38 cellular contexts compared by ENCODE assay signal in the genomic region with DNA sequence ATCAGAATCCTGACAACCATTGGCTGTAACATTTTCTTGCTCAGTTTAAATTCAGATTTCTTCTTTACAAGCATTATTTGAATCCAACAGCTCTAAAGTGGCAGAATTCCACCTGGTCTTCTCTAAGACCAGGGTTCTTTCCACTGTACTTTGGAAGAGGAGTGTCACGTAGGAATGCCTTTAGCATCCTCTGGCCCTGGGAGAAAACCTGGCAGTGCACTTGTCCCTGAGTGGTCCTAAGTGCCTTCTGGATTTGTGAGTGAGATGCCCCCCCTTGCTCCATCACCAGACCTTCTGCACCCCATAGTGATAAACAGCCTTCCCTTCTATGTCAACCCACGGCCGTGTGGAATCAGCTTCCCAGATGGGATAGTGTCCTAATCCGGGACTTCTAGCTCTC. TPM values are rescaled to one million over a fixed set of nuclear protein-coding genes. Genes with fewer than 3 reads are reported as not detected.
"Had no signal": no experiment of that assay in that cellular context is flagged by ENCODE, and none has a peak within 500 bp of the region (broad histone marks: within the 10 kb centered on the region; RNA-seq: fewer than 3 reads in every experiment).

No MANE protein-coding gene starts in this region.

- H3K36me3 Mint-ChIP-seq: activated naive CD4-positive, alpha-beta T cell treated with anti-CD3 and anti-CD28 coated beads, Interleukin-2, amount 10 ng/mL, durations not matched to agents 7 days and 5 days; activated naive CD4-positive, alpha-beta T cell treated with anti-CD3 and anti-CD28 coated beads, Interleukin-2, amount 50 U/mL, for 24 hours; activated naive CD4-positive, alpha-beta T cell treated with anti-CD3 and anti-CD28 coated beads, Interleukin-2, amount 50 U/mL, for 72 hours; activated naive CD8-positive, alpha-beta T cell; activated naive CD8-positive, alpha-beta T cell treated with anti-CD3 and anti-CD28 coated beads for 36 hours; activated naive CD8-positive, alpha-beta T cell treated with anti-CD3 and anti-CD28 coated beads, Interleukin-2, amount 10 ng/mL, durations not matched to agents 7 days and 5 days; brain had no signal

- H3K4me1 Mint-ChIP-seq: activated naive CD4-positive, alpha-beta T cell treated with anti-CD3 and anti-CD28 coated beads, Interleukin-2, amount 10 ng/mL, durations not matched to agents 7 days and 5 days; activated naive CD4-positive, alpha-beta T cell treated with anti-CD3 and anti-CD28 coated beads, Interleukin-2, amount 50 U/mL, for 24 hours; activated naive CD8-positive, alpha-beta T cell treated with anti-CD3 and anti-CD28 coated beads, Interleukin-2, amount 50 U/mL, for 24 hours; activated T-helper 17 cell treated with anti-CD3 and anti-CD28 coated beads, Interleukin-2, amount 50 U/mL, for 72 hours; brain; central memory CD8-positive, alpha-beta T cell had no signal

- H3K27ac ChIP-seq: adrenal gland, ascending aorta, body of pancreas, brain microvascular endothelial cell, breast epithelium, cardiac muscle cell had no signal

- H3K27me3 ChIP-seq: adrenal gland, ascending aorta, body of pancreas, brain microvascular endothelial cell, breast epithelium, cardiac muscle cell had no signal

- DNase-seq: activated effector memory CD4-positive, alpha-beta T cell treated with anti-CD3 and anti-CD28 coated beads, Interleukin-2, amount 50 U/mL, for 16 hours; activated effector memory CD4-positive, alpha-beta T cell treated with Interleukin-2 at 50 U/mL for 16 hours; activated gamma-delta T cell; activated gamma-delta T cell treated with Interleukin-2 at 50 U/mL for 16 hours; activated naive CD4-positive, alpha-beta T cell; activated naive CD4-positive, alpha-beta T cell treated with anti-CD3 and anti-CD28 coated beads for 36 hours; activated naive CD4-positive, alpha-beta T cell treated with anti-CD3 and anti-CD28 coated beads, Interleukin-2, amount 10 ng/mL, durations not matched to agents 7 days and 5 days; activated naive CD4-positive, alpha-beta T cell treated with anti-CD3 and anti-CD28 coated beads, Interleukin-2, amount 50 U/mL, for 16 hours; activated naive CD4-positive, alpha-beta T cell treated with Interleukin-2 at 50 U/mL for 16 hours; activated naive CD8-positive, alpha-beta T cell treated with anti-CD3 and anti-CD28 coated beads for 36 hours; activated naive CD8-positive, alpha-beta T cell treated with anti-CD3 and anti-CD28 coated beads, Interleukin-2, amount 10 ng/mL, durations not matched to agents 7 days and 5 days; activated naive CD8-positive, alpha-beta T cell treated with anti-CD3 and anti-CD28 coated beads, Interleukin-2, amount 50 U/mL, for 24 hours; activated T-cell treated with anti-CD3 and anti-CD28 coated beads, Interleukin-2, amount 50 U/mL, for 24 hours; activated T-cell treated with anti-CD3 and anti-CD28 coated beads, Interleukin-2, amount 50 U/mL, for 4 hours; activated T-cell treated with anti-CD3 and anti-CD28 coated beads, Interleukin-2, amount 50 U/mL, for 48 hours; activated T-cell treated with anti-CD3 and anti-CD28 coated beads, Interleukin-2, amount 50 U/mL, for 72 hours; adrenal gland; amniotic stem cell; amygdala; anterior cingulate cortex; aorta; body of pancreas; brain microvascular endothelial cell; caudate nucleus; central memory CD4-positive, alpha-beta T cell; cerebellar nuclear complex had no signal

- ATAC-seq: activated naive CD4-positive, alpha-beta T cell treated with anti-CD3 and anti-CD28 coated beads, Interleukin-2, amount 50 U/mL, for 72 hours; activated naive CD8-positive, alpha-beta T cell treated with anti-CD3 and anti-CD28 coated beads, Interleukin-2, amount 50 U/mL, for 24 hours; activated T-cell treated with anti-CD3 and anti-CD28 coated beads, Interleukin-2, amount 50 U/mL, for 4 hours; activated T-cell treated with anti-CD3 and anti-CD28 coated beads, Interleukin-2, amount 50 U/mL, for 72 hours; activated T-helper 17 cell treated with anti-CD3 and anti-CD28 coated beads, Interleukin-2, amount 50 U/mL, for 72 hours; body of pancreas had no signal

- H3K4me1 ChIP-seq: adrenal gland, ascending aorta, body of pancreas, breast epithelium had no signal

- H3K36me3 ChIP-seq: adrenal gland, ascending aorta, brain microvascular endothelial cell, breast epithelium, cardiac muscle cell had no signal

- H3K9me3 ChIP-seq: adrenal gland, ascending aorta, body of pancreas, breast epithelium had no signal

- H3K4me3 Mint-ChIP-seq: activated naive CD4-positive, alpha-beta T cell treated with anti-CD3 and anti-CD28 coated beads for 36 hours; activated naive CD4-positive, alpha-beta T cell treated with anti-CD3 and anti-CD28 coated beads, Interleukin-2, amount 10 ng/mL, durations not matched to agents 7 days and 5 days; activated naive CD4-positive, alpha-beta T cell treated with anti-CD3 and anti-CD28 coated beads, Interleukin-2, amount 50 U/mL, for 24 hours; activated naive CD8-positive, alpha-beta T cell; activated naive CD8-positive, alpha-beta T cell treated with anti-CD3 and anti-CD28 coated beads for 36 hours; activated naive CD8-positive, alpha-beta T cell treated with anti-CD3 and anti-CD28 coated beads, Interleukin-2, amount 10 ng/mL, durations not matched to agents 7 days and 5 days; activated naive CD8-positive, alpha-beta T cell treated with anti-CD3 and anti-CD28 coated beads, Interleukin-2, amount 50 U/mL, for 24 hours; activated T-cell treated with anti-CD3 and anti-CD28 coated beads, Interleukin-2, amount 50 U/mL, for 24 hours; activated T-cell treated with anti-CD3 and anti-CD28 coated beads, Interleukin-2, amount 50 U/mL, for 4 hours; activated T-cell treated with anti-CD3 and anti-CD28 coated beads, Interleukin-2, amount 50 U/mL, for 72 hours; activated T-helper 1 cell treated with anti-CD3 and anti-CD28 coated beads, Interleukin-12 subunit alpha, Interleukin-12 subunit beta, Interleukin-2, Interleukin-4 antibody, amounts not matched to agents 30 ng/mL and 10 ng/mL and 1 ng/mL, durations not matched to agents 14 hours and 24 hours and 36 hours; activated T-helper 17 cell treated with anti-CD3 and anti-CD28 coated beads, Interleukin-2, amount 50 U/mL, for 72 hours; brain; central memory CD8-positive, alpha-beta T cell had no signal

- H3K4me3 ChIP-seq: adrenal gland, ascending aorta, body of pancreas, breast epithelium, cardiac muscle cell had no signal

- H3K27me3 Mint-ChIP-seq: activated naive CD4-positive, alpha-beta T cell treated with anti-CD3 and anti-CD28 coated beads, Interleukin-2, amount 10 ng/mL, durations not matched to agents 7 days and 5 days; activated naive CD8-positive, alpha-beta T cell; activated T-cell treated with anti-CD3 and anti-CD28 coated beads, Interleukin-2, amount 50 U/mL, for 24 hours had no signal

- H3K27ac Mint-ChIP-seq: activated naive CD4-positive, alpha-beta T cell treated with anti-CD3 and anti-CD28 coated beads for 36 hours; activated naive CD4-positive, alpha-beta T cell treated with anti-CD3 and anti-CD28 coated beads, Interleukin-2, amount 10 ng/mL, durations not matched to agents 7 days and 5 days; activated naive CD4-positive, alpha-beta T cell treated with anti-CD3 and anti-CD28 coated beads, Interleukin-2, amount 50 U/mL, for 24 hours; activated naive CD4-positive, alpha-beta T cell treated with anti-CD3 and anti-CD28 coated beads, Interleukin-2, amount 50 U/mL, for 72 hours; activated naive CD8-positive, alpha-beta T cell; activated naive CD8-positive, alpha-beta T cell treated with anti-CD3 and anti-CD28 coated beads for 36 hours; activated naive CD8-positive, alpha-beta T cell treated with anti-CD3 and anti-CD28 coated beads, Interleukin-2, amount 10 ng/mL, durations not matched to agents 7 days and 5 days; activated naive CD8-positive, alpha-beta T cell treated with anti-CD3 and anti-CD28 coated beads, Interleukin-2, amount 50 U/mL, for 24 hours; activated T-cell treated with anti-CD3 and anti-CD28 coated beads, Interleukin-2, amount 50 U/mL, for 24 hours; activated T-cell treated with anti-CD3 and anti-CD28 coated beads, Interleukin-2, amount 50 U/mL, for 72 hours; activated T-helper 1 cell treated with anti-CD3 and anti-CD28 coated beads, Interleukin-12 subunit alpha, Interleukin-12 subunit beta, Interleukin-2, Interleukin-4 antibody, amounts not matched to agents 30 ng/mL and 10 ng/mL and 1 ng/mL, durations not matched to agents 14 hours and 24 hours and 36 hours; activated T-helper 17 cell treated with anti-CD3 and anti-CD28 coated beads, Interleukin-2, amount 50 U/mL, for 72 hours; activated T-helper 2 cell treated with anti-CD3 and anti-CD28 coated beads, Interferon-gamma antibody, Interleukin-2, Interleukin-4, amounts not matched to agents 10 μg/mL and 5 μg/mL and 100 μg/mL, durations not matched to agents 14 hours and 24 hours and 36 hours; brain had no signal

- H3K9me3 Mint-ChIP-seq: activated naive CD4-positive, alpha-beta T cell treated with anti-CD3 and anti-CD28 coated beads for 36 hours; activated naive CD4-positive, alpha-beta T cell treated with anti-CD3 and anti-CD28 coated beads, Interleukin-2, amount 10 ng/mL, durations not matched to agents 7 days and 5 days; activated naive CD4-positive, alpha-beta T cell treated with anti-CD3 and anti-CD28 coated beads, Interleukin-2, amount 50 U/mL, for 24 hours; activated naive CD4-positive, alpha-beta T cell treated with anti-CD3 and anti-CD28 coated beads, Interleukin-2, amount 50 U/mL, for 72 hours; activated naive CD8-positive, alpha-beta T cell treated with anti-CD3 and anti-CD28 coated beads for 36 hours; activated naive CD8-positive, alpha-beta T cell treated with anti-CD3 and anti-CD28 coated beads, Interleukin-2, amount 10 ng/mL, durations not matched to agents 7 days and 5 days; activated naive CD8-positive, alpha-beta T cell treated with anti-CD3 and anti-CD28 coated beads, Interleukin-2, amount 50 U/mL, for 24 hours; activated T-cell treated with anti-CD3 and anti-CD28 coated beads, Interleukin-2, amount 50 U/mL, for 24 hours; activated T-cell treated with anti-CD3 and anti-CD28 coated beads, Interleukin-2, amount 50 U/mL, for 4 hours; activated T-cell treated with anti-CD3 and anti-CD28 coated beads, Interleukin-2, amount 50 U/mL, for 72 hours; activated T-helper 1 cell treated with anti-CD3 and anti-CD28 coated beads, Interleukin-12 subunit alpha, Interleukin-12 subunit beta, Interleukin-2, Interleukin-4 antibody, amounts not matched to agents 30 ng/mL and 10 ng/mL and 1 ng/mL, durations not matched to agents 14 hours and 24 hours and 36 hours; activated T-helper 17 cell treated with anti-CD3 and anti-CD28 coated beads, Interleukin-2, amount 50 U/mL, for 72 hours; activated T-helper 2 cell treated with anti-CD3 and anti-CD28 coated beads, Interferon-gamma antibody, Interleukin-2, Interleukin-4, amounts not matched to agents 10 μg/mL and 5 μg/mL and 100 μg/mL, durations not matched to agents 14 hours and 24 hours and 36 hours; brain; central memory CD8-positive, alpha-beta T cell had no signal

RNA-seq across cellular contexts. Expression of gene NHLH2, which starts 57.1 kb away (rescaled TPM):
- total RNA-seq: activated naive CD4-positive, alpha-beta T cell treated with anti-CD3 and anti-CD28 coated beads for 36 hours; activated naive CD4-positive, alpha-beta T cell treated with anti-CD3 and anti-CD28 coated beads, Interleukin-2, amount 50 U/mL, for 72 hours; activated naive CD8-positive, alpha-beta T cell treated with anti-CD3 and anti-CD28 coated beads for 36 hours; activated naive CD8-positive, alpha-beta T cell treated with anti-CD3 and anti-CD28 coated beads, Interleukin-2, amount 10 ng/mL, durations not matched to agents 7 days and 5 days; activated T-cell treated with anti-CD3 and anti-CD28 coated beads, Interleukin-2, amount 50 U/mL, for 4 hours; activated T-helper 1 cell treated with anti-CD3 and anti-CD28 coated beads, Interleukin-12 subunit alpha, Interleukin-12 subunit beta, Interleukin-2, Interleukin-4 antibody, amounts not matched to agents 30 ng/mL and 10 ng/mL and 1 ng/mL, durations not matched to agents 14 hours and 24 hours and 36 hours; activated T-helper 17 cell treated with anti-CD3 and anti-CD28 coated beads, Interleukin-2, amount 50 U/mL, for 72 hours; activated T-helper 2 cell treated with anti-CD3 and anti-CD28 coated beads, Interferon-gamma antibody, Interleukin-2, Interleukin-4, amounts not matched to agents 10 μg/mL and 5 μg/mL and 100 μg/mL, durations not matched to agents 14 hours and 24 hours and 36 hours; adrenal gland; aorta; ascending aorta; body of pancreas; breast epithelium; cardiac muscle cell; chondrocyte had no signal
- polyA plus RNA-seq: adrenal gland, aorta, cardiac muscle cell had no signal
